Comparison of ENCODE assay signal across 8 cellular contexts in the genomic region with DNA sequence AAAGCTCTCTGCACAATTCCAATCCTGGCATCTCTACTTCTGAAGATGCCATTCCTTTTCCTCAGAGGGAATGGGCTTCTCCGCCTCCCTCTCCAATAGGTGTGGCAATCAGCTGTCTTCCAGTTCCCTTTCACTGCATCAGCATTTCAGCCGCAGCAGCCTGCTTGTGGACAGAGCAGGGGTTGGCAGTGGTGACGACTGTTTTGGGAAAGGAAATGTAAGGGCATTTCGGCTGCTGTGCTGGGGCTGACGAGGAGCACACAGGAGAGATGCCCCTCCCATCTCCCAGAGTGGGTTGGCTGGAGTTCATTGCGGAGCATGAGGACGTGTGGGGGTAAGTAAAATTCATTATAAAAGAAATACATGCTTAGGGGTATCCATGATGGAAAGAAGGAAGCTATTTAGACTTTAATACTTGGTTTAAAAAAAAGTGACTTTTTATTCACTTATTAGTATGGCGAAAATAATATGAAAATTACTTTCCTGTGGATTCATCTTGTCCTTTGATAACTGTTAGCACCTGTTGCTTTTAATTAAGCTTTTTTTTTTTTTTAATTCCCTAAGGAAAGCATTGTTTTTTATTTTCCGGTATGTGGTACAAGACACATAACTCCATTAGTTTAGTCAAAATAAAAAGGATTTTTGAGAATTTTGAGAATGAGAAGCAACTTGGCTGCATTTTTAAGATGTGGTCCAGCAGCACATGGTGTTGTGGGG. TPM values are rescaled to one million over a fixed set of nuclear protein-coding genes. Genes with fewer than 3 reads are reported as not detected.
DNase-seq lines count a peak whose midpoint lies in the region; TF ChIP-seq lines count a peak whose summit lies in the region.
"Had no signal": no experiment of that assay in that cellular context is flagged by ENCODE, and none has a peak within 500 bp of the region (broad histone marks: within the 10 kb centered on the region; RNA-seq: fewer than 3 reads in every experiment).

A gene with protein sequence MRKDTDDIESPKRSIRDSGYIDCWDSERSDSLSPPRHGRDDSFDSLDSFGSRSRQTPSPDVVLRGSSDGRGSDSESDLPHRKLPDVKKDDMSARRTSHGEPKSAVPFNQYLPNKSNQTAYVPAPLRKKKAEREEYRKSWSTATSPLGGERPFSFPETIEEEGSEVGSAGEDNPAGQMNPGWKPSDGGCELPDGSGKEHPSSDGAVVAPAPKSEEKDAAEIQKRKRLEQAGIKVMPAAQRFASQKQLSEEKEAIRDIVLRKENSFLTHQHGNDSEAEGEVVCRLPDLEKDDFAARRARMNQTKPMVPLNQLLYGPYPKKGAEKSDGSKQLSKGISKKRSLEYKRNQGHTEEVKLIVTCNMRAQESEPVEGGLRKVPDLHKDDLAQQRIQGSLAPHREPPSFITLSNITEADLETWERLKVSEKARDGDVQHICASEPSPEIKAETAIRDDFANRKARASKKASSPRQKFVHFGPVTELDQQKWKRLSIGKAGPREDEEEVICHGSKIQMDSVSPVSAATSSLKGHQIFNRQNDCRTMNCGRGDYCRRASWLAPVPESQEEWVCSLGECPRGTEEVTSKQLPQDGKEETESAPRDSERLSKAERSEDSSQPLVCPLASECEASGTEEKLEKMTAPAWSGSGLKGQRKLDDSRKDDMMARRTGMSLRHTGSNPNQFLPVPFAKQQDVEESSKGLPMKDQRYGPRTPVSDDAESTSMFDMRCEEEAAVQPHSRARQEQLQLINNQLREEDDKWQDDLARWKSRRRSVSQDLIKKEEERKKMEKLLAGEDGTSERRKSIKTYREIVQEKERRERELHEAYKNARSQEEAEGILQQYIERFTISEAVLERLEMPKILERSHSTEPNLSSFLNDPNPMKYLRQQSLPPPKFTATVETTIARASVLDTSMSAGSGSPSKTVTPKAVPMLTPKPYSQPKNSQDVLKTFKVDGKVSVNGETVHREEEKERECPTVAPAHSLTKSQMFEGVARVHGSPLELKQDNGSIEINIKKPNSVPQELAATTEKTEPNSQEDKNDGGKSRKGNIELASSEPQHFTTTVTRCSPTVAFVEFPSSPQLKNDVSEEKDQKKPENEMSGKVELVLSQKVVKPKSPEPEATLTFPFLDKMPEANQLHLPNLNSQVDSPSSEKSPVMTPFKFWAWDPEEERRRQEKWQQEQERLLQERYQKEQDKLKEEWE (N-terminal part only) (plus strand): TSS at position 141 of the 717 bp plus-strand sequence. CDS start 67,839 bp downstream, outside the sequence.

- H3K4me2 ChIP-seq in neural progenitor cell = no peak within 1 kb of the TSS

- H3K9me3 ChIP-seq in SJCRH30 (replicated peaks) (no peaks in the 10 kb centered on the region), neural progenitor cell (ENCODE audit: low read depth) (no peaks in the 10 kb centered on the region)

- POLR2A ChIA-PET in activated CD4-positive, alpha-beta memory T cell treated with anti-CD3 and anti-CD28 coated beads, Interleukin-2, amount 10 ng/mL, durations not matched to agents 7 days and 5 days (lab: Charles Lee) = no interaction called here

- H3K36me3 Mint-ChIP-seq in glutamatergic neuron (ENCODE audit: unreplicated experiment) = no peaks in the 10 kb centered on the region
- no peaks in the 10 kb centered on the region for H3K36me3 Mint-ChIP-seq in neural progenitor cell
- no peaks in the 10 kb centered on the region for H3K36me3 Mint-ChIP-seq in activated CD4-positive, alpha-beta memory T cell treated with anti-CD3 and anti-CD28 coated beads, Interleukin-2, amount 10 ng/mL, durations not matched to agents 7 days and 5 days (ENCODE audit: low read depth)

- H3K27me3 ChIP-seq in SJCRH30 (no peaks in the 10 kb centered on the region), neural progenitor cell (no peaks in the 10 kb centered on the region)

- H3K27ac Mint-ChIP-seq in glutamatergic neuron (ENCODE audit: unreplicated experiment) = no peak within 1 kb of the TSS
- no peak within 1 kb of the TSS for H3K27ac Mint-ChIP-seq in neural progenitor cell
- no peak within 1 kb of the TSS for H3K27ac Mint-ChIP-seq in activated CD4-positive, alpha-beta memory T cell treated with anti-CD3 and anti-CD28 coated beads, Interleukin-2, amount 10 ng/mL, durations not matched to agents 7 days and 5 days

- H3K4me1 ChIP-seq in SJCRH30 (peaks cover 38% of the 10 kb centered on the region), neural progenitor cell (peaks cover 13% of the 10 kb centered on the region)

- peak; percentile 94 to 95 for DNase-seq in SJCRH30
- DNase-seq in glutamatergic neuron = no peak
- peak; percentile 46 for DNase-seq in neural progenitor cell (ENCODE audit: low spot score)
- DNase-seq in activated CD4-positive, alpha-beta memory T cell treated with anti-CD3 and anti-CD28 coated beads, Interleukin-2, amount 10 ng/mL, durations not matched to agents 7 days and 5 days = no peak
- no peak for DNase-seq in DMS153 (lab: John Stamatoyannopoulos, UW)
- DNase-seq in NCI-H510A (lab: John Stamatoyannopoulos, UW) = no peak
- no peak for DNase-seq in KG1 (lab: John Stamatoyannopoulos, UW)
- DNase-seq: activated gamma-delta T cell treated with Interleukin-2 at 50 U/mL for 16 hours had no signal

- no peak within 1 kb of the TSS for H3K4me3 Mint-ChIP-seq in glutamatergic neuron (ENCODE audit: unreplicated experiment)
- H3K4me3 Mint-ChIP-seq in neural progenitor cell = no peak within 1 kb of the TSS
- H3K4me3 Mint-ChIP-seq in activated CD4-positive, alpha-beta memory T cell treated with anti-CD3 and anti-CD28 coated beads, Interleukin-2, amount 10 ng/mL, durations not matched to agents 7 days and 5 days = no peak within 1 kb of the TSS

- peak within 1 kb of the TSS; percentile 56 for H3K4me3 ChIP-seq in SJCRH30
- no peak within 1 kb of the TSS for H3K4me3 ChIP-seq in neural progenitor cell

- CTCF ChIA-PET in activated CD4-positive, alpha-beta memory T cell treated with anti-CD3 and anti-CD28 coated beads, Interleukin-2, amount 10 ng/mL, durations not matched to agents 7 days and 5 days (lab: Charles Lee) = no interaction called here

- no peaks in the 10 kb centered on the region for H3K79me2 ChIP-seq in neural progenitor cell (ENCODE audit: low read depth)

- H3K9me3 Mint-ChIP-seq in glutamatergic neuron (ENCODE audit: unreplicated experiment) (no peaks in the 10 kb centered on the region), neural progenitor cell (no peaks in the 10 kb centered on the region)
- no peaks in the 10 kb centered on the region for H3K9me3 Mint-ChIP-seq in activated CD4-positive, alpha-beta memory T cell treated with anti-CD3 and anti-CD28 coated beads, Interleukin-2, amount 10 ng/mL, durations not matched to agents 7 days and 5 days

- H3K27me3 Mint-ChIP-seq in glutamatergic neuron (ENCODE audit: unreplicated experiment) (no peaks in the 10 kb centered on the region), neural progenitor cell (ENCODE audit: insufficient read depth, low read depth) (no peaks in the 10 kb centered on the region)
- no peaks in the 10 kb centered on the region for H3K27me3 Mint-ChIP-seq in activated CD4-positive, alpha-beta memory T cell treated with anti-CD3 and anti-CD28 coated beads, Interleukin-2, amount 10 ng/mL, durations not matched to agents 7 days and 5 days

- H3K27ac ChIP-seq in SJCRH30 (peak within 1 kb of the TSS; percentile 64), neural progenitor cell (no peak within 1 kb of the TSS)

- no peak for TF ChIP-seq CTCF in glutamatergic neuron (IDR thresholded peaks at IDR 0.05; ENCODE audit: partially characterized antibody, unreplicated experiment)
- TF ChIP-seq CTCF in neural progenitor cell (IDR thresholded peaks at IDR 0.05) = no peak

- H4K20me1 ChIP-seq in neural progenitor cell (ENCODE audit: low read depth) = no peaks in the 10 kb centered on the region

- H3F3A ChIP-seq in neural progenitor cell (ENCODE audit: low read depth) = no peaks in the 10 kb centered on the region

- peak within 1 kb of the TSS; percentile 4 for H2AFZ ChIP-seq in neural progenitor cell (replicated peaks)

- H3K36me3 ChIP-seq in SJCRH30 = no peaks in the 10 kb centered on the region
- no peaks in the 10 kb centered on the region for H3K36me3 ChIP-seq in neural progenitor cell

- no peak within 1 kb of the TSS for H3K9ac ChIP-seq in neural progenitor cell

- H3K4me1 Mint-ChIP-seq in glutamatergic neuron (ENCODE audit: low read depth, unreplicated experiment) = no peaks in the 10 kb centered on the region
- peaks cover 9% of the 10 kb centered on the region for H3K4me1 Mint-ChIP-seq in neural progenitor cell
- no peaks in the 10 kb centered on the region for H3K4me1 Mint-ChIP-seq in activated CD4-positive, alpha-beta memory T cell treated with anti-CD3 and anti-CD28 coated beads, Interleukin-2, amount 10 ng/mL, durations not matched to agents 7 days and 5 days

RNA-seq across cellular contexts. Expression of the gene that starts here (rescaled TPM):
- total RNA-seq in SJCRH30 (2014; rRNA removed; shearing (Covaris generic)) = 112 and 128 TPM in 2 replicates
- 22.5 TPM for total RNA-seq in glutamatergic neuron (ENCODE audit: unreplicated experiment)
- total RNA-seq in neural progenitor cell (ENCODE audit: low replicate concordance) = 5.4 and 9.8 TPM in 2 replicates
- not detected for total RNA-seq in activated CD4-positive, alpha-beta memory T cell treated with anti-CD3 and anti-CD28 coated beads, Interleukin-2, amount 10 ng/mL, durations not matched to agents 7 days and 5 days

Comparison
In these comparisons a context has a peak if more than half of its experiments do, and no peak if none do; other contexts are left out.
1. DNase-seq: peak in SJCRH30 (2 of 2) and neural progenitor cell (single experiment); none in glutamatergic neuron (single experiment), activated CD4-positive, alpha-beta memory T cell treated with anti-CD3 and anti-CD28 coated beads, Interleukin-2, amount 10 ng/mL, durations not matched to agents 7 days and 5 days (single experiment), DMS153 (single experiment), NCI-H510A (single experiment) and KG1 (single experiment).